In the genomic region with DNA sequence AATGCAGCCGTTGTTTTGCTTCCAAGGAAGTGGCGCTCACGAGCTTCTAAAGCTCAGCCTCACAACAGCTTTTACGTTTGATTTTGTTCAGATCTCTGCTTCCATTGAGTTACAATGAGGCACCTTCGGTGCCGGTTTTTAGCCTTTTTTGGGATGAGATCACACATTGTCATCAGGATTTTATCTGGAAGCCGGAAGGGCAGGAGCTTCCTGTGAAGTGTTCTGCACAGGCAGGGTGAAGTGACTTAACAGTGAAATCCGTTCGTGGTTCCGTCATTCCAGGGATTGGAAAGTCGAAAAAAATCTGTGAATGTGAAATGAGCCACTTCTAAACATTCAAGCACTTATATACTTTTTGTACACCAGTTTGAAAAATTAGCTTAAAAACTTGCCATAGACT, we compare ENCODE assay signal across 18 cellular contexts.
DNase-seq lines count a peak whose midpoint lies in the region; ATAC-seq, FAIRE-seq and TF ChIP-seq lines count a peak whose summit lies in the region.
"Had no signal": no experiment of that assay in that cellular context is flagged by ENCODE, and none has a peak within 500 bp of the region (broad histone marks: within the 10 kb centered on the region; RNA-seq: fewer than 3 reads in every experiment).

No MANE protein-coding gene starts in this region.

- peak overlapping the region; percentile 54 for H3K4me2 ChIP-seq in astrocyte (ENCODE audit: low read length)
- H3K4me2 ChIP-seq: PC-9 had no signal

- H3K4me1 Mint-ChIP-seq in astrocyte (ENCODE audit: low read depth, unreplicated experiment): no peaks in the 10 kb centered on the region

- peaks cover 16% of the 10 kb centered on the region for H3K9me3 Mint-ChIP-seq in astrocyte (ENCODE audit: unreplicated experiment)

- H3K4me3 Mint-ChIP-seq in astrocyte (ENCODE audit: unreplicated experiment): no peak overlapping the region

- H3K27ac Mint-ChIP-seq in astrocyte (ENCODE audit: unreplicated experiment): no peak overlapping the region

- ATAC-seq in left ventricle myocardium superior: peak; percentile 51
- ATAC-seq: GM12878, K562 had no signal

- H3K4me3 ChIP-seq in H7 (ENCODE audit: insufficient read depth, low read depth, low read length) (no peak overlapping the region), astrocyte (ENCODE audit: insufficient read depth, low read depth, low read length) (no peak overlapping the region), ascending aorta (no peak overlapping the region)
- H3K4me3 ChIP-seq: GM12878, GM23248, K562, PC-9 had no signal

- H3K9me3 ChIP-seq in astrocyte (ENCODE audit: insufficient read depth, low read depth, low read length) (peaks cover 8% of the 10 kb centered on the region), ascending aorta (no peaks in the 10 kb centered on the region)

- no peaks in the 10 kb centered on the region for H3K27me3 ChIP-seq in H7 (ENCODE audit: control insufficient read depth, insufficient read depth, low read length)
- H3K27me3 ChIP-seq in astrocyte (ENCODE audit: insufficient read depth, low read length): no peaks in the 10 kb centered on the region
- H3K27me3 ChIP-seq in ascending aorta: no peaks in the 10 kb centered on the region

- no peaks in the 10 kb centered on the region for H3K27me3 Mint-ChIP-seq in astrocyte (ENCODE audit: low read depth, unreplicated experiment)

- H2AFZ ChIP-seq in astrocyte (ENCODE audit: low read depth, low read length): peak overlapping the region; percentile 26
- H2AFZ ChIP-seq: GM23248, PC-9 had no signal

- H3K4me1 ChIP-seq in astrocyte (ENCODE audit: insufficient read depth, low read length): no peaks in the 10 kb centered on the region
- no peaks in the 10 kb centered on the region for H3K4me1 ChIP-seq in ascending aorta

- H3K36me3 ChIP-seq in H7 (replicated peaks; ENCODE audit: control insufficient read depth, insufficient read depth, low read length) (no peaks in the 10 kb centered on the region), astrocyte (ENCODE audit: insufficient read depth, low read length) (no peaks in the 10 kb centered on the region), ascending aorta (no peaks in the 10 kb centered on the region)

- no peak for FAIRE-seq in astrocyte (lab: Jason Lieb, UNC)
- FAIRE-seq: GM12878, K562 had no signal

- no peak overlapping the region for H3K9ac ChIP-seq in astrocyte (ENCODE audit: low read length)
- H3K9ac ChIP-seq: GM23248 had no signal

- DNase-seq in H7 (peak; percentile 4), astrocyte (ENCODE audit: low read depth) (no peak), left ventricle myocardium superior (no peak), putamen (ENCODE audit: low spot score) (peak; percentile 7), ascending aorta (ENCODE audit: low spot score in 2 of 2) (no peak), NCI-H146 treated with DMSO at 0.1 percent for 48 hours (lab: John Stamatoyannopoulos, UW; ENCODE audit: unreplicated experiment) (no peak), GM19240 (ENCODE audit: insufficient read length, low spot score) (no peak)
- DNase-seq: DND-41, GDM1, GM23248, NCI-H1417 treated with DMSO at 0.1 percent for 48 hours, NCI-H2029, NCI-H2171, NCI-H510A treated with DMSO at 0.1 percent for 48 hours, NCI-H82, PC-9 had no signal

- H4K20me1 ChIP-seq in astrocyte (ENCODE audit: insufficient read depth, low read length): no peaks in the 10 kb centered on the region

- H3K79me2 ChIP-seq in astrocyte (ENCODE audit: insufficient read depth, low read length): no peaks in the 10 kb centered on the region

- no peaks in the 10 kb centered on the region for H3K36me3 Mint-ChIP-seq in astrocyte (ENCODE audit: low read depth, unreplicated experiment)

- H3K27ac ChIP-seq in astrocyte (ENCODE audit: low read depth, low read length) (no peak overlapping the region), ascending aorta (no peak overlapping the region)
- H3K27ac ChIP-seq: GM23248, PC-9 had no signal

- intact Hi-C loops in left ventricle myocardium superior (cut with micrococcal nuclease): no loop called here
- intact Hi-C loops in ascending aorta (cut with DNase I): no loop called here

- TF ChIP-seq CTCF in astrocyte (IDR thresholded peaks at IDR 0.05; ENCODE audit: insufficient read depth, low read depth, low read length) (no peak), ascending aorta (IDR thresholded peaks at IDR 0.05) (no peak)

Comparison
In these comparisons a context has a peak if more than half of its experiments do, and no peak if none do; other contexts are left out.
1. DNase-seq: peak in H7 (single experiment) and putamen (single experiment); none in astrocyte (single experiment), left ventricle myocardium superior (single experiment), ascending aorta (0 of 2), NCI-H146 treated with DMSO at 0.1 percent for 48 hours (single experiment) and GM19240 (single experiment).